In genomic region chr4:900721-901120, GRCh38 we compare ENCODE assay signal across 20 cellular contexts.
"Had no signal": no experiment of that assay in that cellular context is flagged by ENCODE, and none has a peak within 500 bp of the region (broad histone marks: within the 10 kb centered on the region; RNA-seq: fewer than 3 reads in every experiment).

No MANE protein-coding gene starts in this region.

- H3K9me3 Mint-ChIP-seq: nephron had no signal

- ATAC-seq: effector memory CD8-positive, alpha-beta T cell; esophagus mucosa; gastrocnemius medialis; left lung; lower lobe of right lung; psoas muscle; right cardiac atrium; stimulated activated memory B cell treated with anti-CD40 and anti-IgM and Interleukin-4, amounts not matched to agents 10 μg/mL and 1 μg/mL and 100 μg/mL, for 72 hours had no signal

- H3K27ac Mint-ChIP-seq: nephron; neural progenitor cell; stimulated activated memory B cell treated with anti-CD40 and anti-IgM and Interleukin-4, amounts not matched to agents 10 μg/mL and 1 μg/mL and 100 μg/mL, for 72 hours had no signal

- DNase-seq: cortex of kidney; effector memory CD8-positive, alpha-beta T cell; foreskin fibroblast; gastrocnemius medialis; head of caudate nucleus; lower lobe of right lung; nucleus accumbens; psoas muscle; sigmoid colon; stimulated activated CD4-positive, alpha-beta T cell treated with anti-CD3 and anti-CD28 coated beads, Interleukin-2, amount 100 ng/mL, for 24 hours; stimulated activated CD4-positive, alpha-beta T cell treated with anti-CD3 and anti-CD28 coated beads, Interleukin-4, amount 100 ng/mL, for 24 hours; stomach; thyroid gland; trophoblast cell had no signal

- H3K27me3 Mint-ChIP-seq: effector memory CD8-positive, alpha-beta T cell; stimulated activated memory B cell treated with anti-CD40 and anti-IgM and Interleukin-4, amounts not matched to agents 10 μg/mL and 1 μg/mL and 100 μg/mL, for 72 hours had no signal

- H3K4me1 Mint-ChIP-seq: nephron, neural progenitor cell had no signal

- H3K4me3 Mint-ChIP-seq: effector memory CD8-positive, alpha-beta T cell; nephron; neural progenitor cell; stimulated activated memory B cell treated with anti-CD40 and anti-IgM and Interleukin-4, amounts not matched to agents 10 μg/mL and 1 μg/mL and 100 μg/mL, for 72 hours had no signal
